Comparison of ENCODE assay signal across 8 cellular contexts in the genomic region with DNA sequence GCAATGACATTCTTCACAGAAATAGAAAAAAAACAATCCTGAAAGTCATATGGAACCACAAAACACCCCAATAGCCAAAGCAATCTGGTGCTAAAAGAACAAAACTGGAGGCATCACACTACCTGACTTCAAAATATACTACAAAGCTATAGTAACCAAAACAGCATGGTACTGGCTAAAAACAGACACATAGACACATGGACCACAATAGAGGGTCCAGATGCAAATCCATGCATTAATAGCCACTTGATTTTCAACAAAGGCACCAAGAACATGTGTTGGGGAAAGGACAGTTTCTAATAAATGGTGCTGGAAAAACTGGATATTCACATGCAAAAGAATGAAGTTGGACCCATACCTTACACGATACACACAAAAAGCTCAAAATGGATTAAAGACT. TPM values are rescaled to one million over a fixed set of nuclear protein-coding genes. Genes with fewer than 3 reads are reported as not detected.
"Had no signal": no experiment of that assay in that cellular context is flagged by ENCODE, and none has a peak within 500 bp of the region (broad histone marks: within the 10 kb centered on the region; RNA-seq: fewer than 3 reads in every experiment).

No MANE protein-coding gene starts in this region.

- H3K9ac ChIP-seq: GM23248 had no signal

- H3K27ac ChIP-seq: GM23248 had no signal

- H3K4me3 ChIP-seq: GM23248, HAP-1 had no signal

- H3K36me3 ChIP-seq: HAP-1 had no signal

- DNase-seq: GM23248, GOT3, KG1 had no signal

- H2AFZ ChIP-seq: GM23248 had no signal

- H3K4me1 ChIP-seq: HAP-1 had no signal

- FAIRE-seq: HTR-8/SVneo had no signal

RNA-seq across cellular contexts. Expression of a gene that starts 27.9 kb away (rescaled TPM):
- total RNA-seq: GM23248, H4, HT-29 had no signal
- polyA plus RNA-seq: GM23248, IgD-negative memory B cell had no signal
